In the genomic region with DNA sequence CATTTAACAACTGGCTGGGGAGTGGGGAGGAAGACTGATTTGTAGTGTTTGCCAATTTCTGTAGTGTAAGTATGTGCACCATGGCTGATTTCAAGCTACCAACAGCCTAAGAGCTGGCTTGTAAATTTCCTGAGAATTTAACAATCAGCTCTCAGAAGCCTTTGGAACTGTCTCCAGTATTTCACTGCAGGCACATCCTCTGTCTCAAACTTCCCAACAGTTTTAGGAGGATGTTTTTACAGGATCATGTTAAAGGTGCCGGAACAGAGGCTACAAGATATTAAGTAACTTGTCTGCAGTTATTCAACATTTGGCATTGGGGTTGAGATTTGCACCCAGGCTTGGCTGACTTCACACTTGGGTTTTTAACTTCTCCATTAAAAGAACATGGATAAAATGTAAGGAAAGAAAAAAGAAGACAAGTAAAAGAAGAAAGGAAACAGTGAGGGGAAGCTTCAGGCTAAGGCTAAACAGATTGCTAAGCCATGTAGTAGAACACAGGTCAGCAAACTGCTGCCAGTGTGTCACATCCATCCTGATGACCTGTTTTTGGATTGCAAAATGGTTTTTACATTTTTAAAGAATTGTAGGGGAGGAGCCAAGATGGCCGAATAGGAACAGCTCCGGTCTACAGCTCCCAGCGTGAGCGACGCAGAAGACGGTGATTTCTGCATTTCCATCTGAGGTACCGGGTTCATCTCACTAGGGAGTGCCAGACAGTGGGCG, we compare ENCODE assay signal across 1 cellular context.
TF ChIP-seq lines count a peak whose summit lies in the region.

No MANE protein-coding gene starts in this region.

TF ChIP-seq in K562, 482 proteins besides CTCF, POLR2A, EP300 and RAD21 (continued from another document):
- TF ChIP-seq, protein P1, sequence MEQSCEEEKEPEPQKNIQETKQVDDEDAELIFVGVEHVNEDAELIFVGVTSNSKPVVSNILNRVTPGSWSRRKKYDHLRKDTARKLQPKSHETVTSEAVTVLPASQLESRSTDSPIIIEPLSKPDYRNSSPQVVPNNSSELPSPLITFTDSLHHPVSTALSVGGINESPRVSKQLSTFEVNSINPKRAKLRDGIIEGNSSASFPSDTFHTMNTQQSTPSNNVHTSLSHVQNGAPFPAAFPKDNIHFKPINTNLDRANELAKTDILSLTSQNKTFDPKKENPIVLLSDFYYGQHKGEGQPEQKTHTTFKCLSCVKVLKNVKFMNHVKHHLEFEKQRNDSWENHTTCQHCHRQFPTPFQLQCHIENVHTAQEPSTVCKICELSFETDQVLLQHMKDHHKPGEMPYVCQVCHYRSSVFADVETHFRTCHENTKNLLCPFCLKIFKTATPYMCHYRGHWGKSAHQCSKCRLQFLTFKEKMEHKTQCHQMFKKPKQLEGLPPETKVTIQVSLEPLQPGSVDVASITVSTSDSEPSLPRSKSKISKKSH (CRISPR knock-in tag; IDR thresholded peaks at IDR 0.05), result no peak
- 0 out of 2 replicates have a peak, but pooled peaks have one; percentile 34 for TF ChIP-seq TAF7 (tag; IDR thresholded peaks at IDR 0.05)
- TF ChIP-seq, protein P2, sequence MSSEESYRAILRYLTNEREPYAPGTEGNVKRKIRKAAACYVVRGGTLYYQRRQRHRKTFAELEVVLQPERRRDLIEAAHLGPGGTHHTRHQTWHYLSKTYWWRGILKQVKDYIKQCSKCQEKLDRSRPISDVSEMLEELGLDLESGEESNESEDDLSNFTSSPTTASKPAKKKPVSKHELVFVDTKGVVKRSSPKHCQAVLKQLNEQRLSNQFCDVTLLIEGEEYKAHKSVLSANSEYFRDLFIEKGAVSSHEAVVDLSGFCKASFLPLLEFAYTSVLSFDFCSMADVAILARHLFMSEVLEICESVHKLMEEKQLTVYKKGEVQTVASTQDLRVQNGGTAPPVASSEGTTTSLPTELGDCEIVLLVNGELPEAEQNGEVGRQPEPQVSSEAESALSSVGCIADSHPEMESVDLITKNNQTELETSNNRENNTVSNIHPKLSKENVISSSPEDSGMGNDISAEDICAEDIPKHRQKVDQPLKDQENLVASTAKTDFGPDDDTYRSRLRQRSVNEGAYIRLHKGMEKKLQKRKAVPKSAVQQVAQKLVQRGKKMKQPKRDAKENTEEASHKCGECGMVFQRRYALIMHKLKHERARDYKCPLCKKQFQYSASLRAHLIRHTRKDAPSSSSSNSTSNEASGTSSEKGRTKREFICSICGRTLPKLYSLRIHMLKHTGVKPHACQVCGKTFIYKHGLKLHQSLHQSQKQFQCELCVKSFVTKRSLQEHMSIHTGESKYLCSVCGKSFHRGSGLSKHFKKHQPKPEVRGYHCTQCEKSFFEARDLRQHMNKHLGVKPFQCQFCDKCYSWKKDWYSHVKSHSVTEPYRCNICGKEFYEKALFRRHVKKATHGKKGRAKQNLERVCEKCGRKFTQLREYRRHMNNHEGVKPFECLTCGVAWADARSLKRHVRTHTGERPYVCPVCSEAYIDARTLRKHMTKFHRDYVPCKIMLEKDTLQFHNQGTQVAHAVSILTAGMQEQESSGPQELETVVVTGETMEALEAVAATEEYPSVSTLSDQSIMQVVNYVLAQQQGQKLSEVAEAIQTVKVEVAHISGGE (CRISPR knock-in tag; IDR thresholded peaks at IDR 0.05), result no peak
- TF ChIP-seq CEBPB (tag; IDR thresholded peaks at IDR 0.05), result peak; percentile 59; the same call in 1 of the 2 replicates
- peak; percentile 42; the same call in 1 of the 2 replicates for TF ChIP-seq L3MBTL2 (IDR thresholded peaks at IDR 0.05)
TF ChIP-seq in K562: peak in this region for 4.
